18 cellular contexts compared by ENCODE assay signal in genomic region chrX:136819026-136819425, GRCh38. TPM values are rescaled to one million over a fixed set of nuclear protein-coding genes. Genes with fewer than 3 reads are reported as not detected.
DNase-seq lines count a peak whose midpoint lies in the region; ATAC-seq and TF ChIP-seq lines count a peak whose summit lies in the region.
"Had no signal": no experiment of that assay in that cellular context is flagged by ENCODE, and none has a peak within 500 bp of the region (broad histone marks: within the 10 kb centered on the region; RNA-seq: fewer than 3 reads in every experiment).

No MANE protein-coding gene starts in this region.

- no peak overlapping the region for H3K27ac ChIP-seq in liver (ENCODE audit: low read depth in 1 of 2, low read length in 2 of 2)
- H3K27ac ChIP-seq in right lobe of liver: no peak overlapping the region
- peak overlapping the region; percentile 14; the same call in 1 of the 2 replicates for H3K27ac ChIP-seq in Panc1 (ENCODE audit: low read length)
- H3K27ac ChIP-seq in PC-9: no peak overlapping the region
- H3K27ac ChIP-seq: BLaER1, HL-60 had no signal

- BruUV-seq in Panc1 (replicated peaks; lab: Mats Ljungman, UMichigan) (no TSS peak), PC-9 (replicated peaks; lab: Mats Ljungman, UMichigan) (no TSS peak)

- no peak for DNase-seq in right lobe of liver
- DNase-seq in Panc1 (ENCODE audit: low read depth, low spot score): no peak
- DNase-seq in cerebellar cortex (ENCODE audit: low spot score): peak; percentile 7
- DNase-seq in CD14-positive monocyte (ENCODE audit: low spot score): no peak
- DNase-seq in PC-9: no peak
- DNase-seq in SKM-1 (lab: John Stamatoyannopoulos, UW; ENCODE audit: unreplicated experiment): no peak
- no peak for DNase-seq in activated effector memory CD4-positive, alpha-beta T cell treated with anti-CD3 and anti-CD28 coated beads, Interleukin-2, amount 50 U/mL, for 16 hours
- DNase-seq: CD8-positive, alpha-beta T cell; NCI-H1092 treated with DMSO at 0.1 percent for 48 hours; NCI-H146; NCI-H2107; NCI-H526 treated with DMSO at 0.1 percent for 48 hours; Right ventricle myocardium superior had no signal

- H3K9me3 Mint-ChIP-seq in CD14-positive monocyte: peaks cover 0 to 1% (median 0%) of the 10 kb centered on the region in 7 donors
- H3K9me3 Mint-ChIP-seq: CD8-positive, alpha-beta T cell; GM23338 had no signal

- intact Hi-C loops in right lobe of liver (cut with DNase I): no loop called here
- intact Hi-C loops in Panc1 (cut with micrococcal nuclease; ENCODE audit: unreplicated experiment): no loop called here
- intact Hi-C loops in CD14-positive monocyte (cut with micrococcal nuclease): no loop called here
- intact Hi-C loops in PC-9 (cut with micrococcal nuclease; ENCODE audit: unreplicated experiment): no loop called here

- H3K79me2 ChIP-seq in PC-9 (ENCODE audit: low read depth): no peaks in the 10 kb centered on the region

- H4K20me1 ChIP-seq in PC-9 (ENCODE audit: insufficient read depth): no peaks in the 10 kb centered on the region
- H4K20me1 ChIP-seq: BLaER1 had no signal

- WGBS in liver: 58% methylated on average over 1 of the region's 1 CpG
- 67% methylated on average over 1 of the region's 1 CpG for WGBS in right lobe of liver (ENCODE audit: insufficient coverage, low coverage, low lambda C conversion rate, missing lambda C conversion rate)

- H3K36me3 Mint-ChIP-seq in CD14-positive monocyte: peaks cover 0 to 2% of the 10 kb centered on the region in 2 donors

- H3K4me1 Mint-ChIP-seq in CD14-positive monocyte: no peaks in the 10 kb centered on the region
- H3K4me1 Mint-ChIP-seq: GM23338 had no signal

- no peak overlapping the region for H2AFZ ChIP-seq in PC-9
- H2AFZ ChIP-seq: GM23338 had no signal

- TF ChIP-seq CTCF in liver (IDR thresholded peaks at IDR 0.05; ENCODE audit: low read depth, low read length, missing input control) (no peak), right lobe of liver (IDR thresholded peaks at IDR 0.05) (no peak), Panc1 (IDR thresholded peaks at IDR 0.05) (no peak), CD14-positive monocyte (IDR thresholded peaks at IDR 0.05) (no peak), PC-9 (conservative IDR thresholded peaks at IDR 0.05) (no peak)

- H3K36me3 ChIP-seq in liver (ENCODE audit: control insufficient read depth in 4 of 4, insufficient read depth in 3 of 4, low read depth in 1 of 4, low read length in 3 of 4) (peaks cover 0 to 2% (median 0%) of the 10 kb centered on the region in 4 donors), right lobe of liver (no peaks in the 10 kb centered on the region), Panc1 (ENCODE audit: control insufficient read depth, insufficient read depth, low read length) (no peaks in the 10 kb centered on the region), PC-9 (ENCODE audit: low read depth) (no peaks in the 10 kb centered on the region)

- ATAC-seq in right lobe of liver: no peak
- no peak for ATAC-seq in Panc1
- ATAC-seq: CD8-positive, alpha-beta T cell; GM12878; GM23338 had no signal

- TF ChIP-seq POLR2A in right lobe of liver (IDR thresholded peaks at IDR 0.05): no peak

- H3K4me3 ChIP-seq in liver (ENCODE audit: low read depth in 1 of 3, low read length in 3 of 3): no peak overlapping the region
- no peak overlapping the region for H3K4me3 ChIP-seq in right lobe of liver
- H3K4me3 ChIP-seq in Panc1 (ENCODE audit: low read depth in 2 of 2, low read length in 2 of 2): no peak overlapping the region
- no peak overlapping the region for H3K4me3 ChIP-seq in PC-9
- H3K4me3 ChIP-seq: BLaER1, GM12878, GM23338 had no signal

- no peak for TF ChIP-seq RAD21 in liver (IDR thresholded peaks at IDR 0.05)

- no peaks in the 10 kb centered on the region for H3K9me2 ChIP-seq in PC-9 (ENCODE audit: insufficient read depth)

- H3K27me3 Mint-ChIP-seq in CD14-positive monocyte (ENCODE audit: low read depth in 3 of 3): peaks cover 0 to 5% (median 0%) of the 10 kb centered on the region in 3 donors

- no peak overlapping the region for H3K4me2 ChIP-seq in PC-9
- H3K4me2 ChIP-seq: BLaER1, GM23338 had no signal

- CTCF ChIA-PET in Panc1 (lab: Charles Lee) (interaction anchor here (0.7 kb wide), 1 partner anchor 12 kb away, joined by 3 read pairs; no protein-coding TSS in a partner anchor), PC-9 (lab: Charles Lee) (no interaction called here)

- H3K9ac ChIP-seq in liver (ENCODE audit: low read depth in 1 of 2, low read length in 2 of 2): no peak overlapping the region
- H3K9ac ChIP-seq: BLaER1 had no signal

- peak overlapping the region in 1 of 7 donors; percentile 36 for H3K27ac Mint-ChIP-seq in CD14-positive monocyte
- H3K27ac Mint-ChIP-seq: CD8-positive, alpha-beta T cell; GM23338 had no signal

- H3K4me1 ChIP-seq in liver (ENCODE audit: control insufficient read depth in 4 of 4, insufficient read depth in 4 of 4, low read length in 3 of 4) (peaks cover 0 to 5% (median 0%) of the 10 kb centered on the region in 4 donors), right lobe of liver (no peaks in the 10 kb centered on the region), Panc1 (ENCODE audit: control insufficient read depth, insufficient read depth, low read length) (no peaks in the 10 kb centered on the region; the same call in 1 of the 2 replicates), PC-9 (replicated peaks; ENCODE audit: insufficient read depth) (no peaks in the 10 kb centered on the region)
- H3K4me1 ChIP-seq: BLaER1 had no signal

- H3K27me3 ChIP-seq in liver (ENCODE audit: control insufficient read depth in 4 of 4, insufficient read depth in 4 of 4, low read length in 3 of 4) (no peaks in the 10 kb centered on the region), right lobe of liver (no peaks in the 10 kb centered on the region), Panc1 (ENCODE audit: control insufficient read depth, insufficient read depth, low read length) (no peaks in the 10 kb centered on the region), PC-9 (ENCODE audit: insufficient read depth, low read depth) (no peaks in the 10 kb centered on the region)

- no peaks in the 10 kb centered on the region for H3F3A ChIP-seq in PC-9 (ENCODE audit: insufficient read depth, low read depth)

- H3K4me3 Mint-ChIP-seq in CD14-positive monocyte: no peak overlapping the region
- H3K4me3 Mint-ChIP-seq: CD8-positive, alpha-beta T cell; GM23338 had no signal

- H3K9me3 ChIP-seq in liver (ENCODE audit: control insufficient read depth in 4 of 4, low read length in 3 of 4): no peaks in the 10 kb centered on the region
- H3K9me3 ChIP-seq in right lobe of liver: no peaks in the 10 kb centered on the region
- H3K9me3 ChIP-seq in Panc1 (ENCODE audit: control insufficient read depth, insufficient read depth, low read depth, low read length): no peaks in the 10 kb centered on the region
- H3K9me3 ChIP-seq in PC-9 (ENCODE audit: insufficient read depth, low read depth): no peaks in the 10 kb centered on the region; the same call in 1 of the 2 replicates
- H3K9me3 ChIP-seq: BLaER1 had no signal

- POLR2A ChIA-PET in Panc1 (lab: Charles Lee) (no interaction called here), PC-9 (lab: Charles Lee; ENCODE audit: unreplicated experiment) (no interaction called here)

- in situ Hi-C loops in Panc1 (cut with HindIII; ENCODE audit: low pct_unique_long_range_greater_than_20kb, low sequenced_read_pairs): no loop called here

TF ChIP-seq in liver, 16 proteins besides CTCF, POLR2A, EP300 and RAD21:
- TF ChIP-seq NR2F2 (IDR thresholded peaks at IDR 0.05): peak; percentile 28
- no peak for TF ChIP-seq YY1 (IDR thresholded peaks at IDR 0.05)
- no peak for TF ChIP-seq ATF3 (IDR thresholded peaks at IDR 0.05)

RNA-seq across cellular contexts. Expression of gene ARHGEF6, which starts 38.3 kb away (rescaled TPM):
- total RNA-seq in liver: 1 to 10 TPM; 6.0 to 9.2 TPM
- polyA plus RNA-seq in liver: 1 to 10 TPM; 1.6 to 2.4 TPM
- 1 to 10 TPM; 2.8 to 6.1 (median 3.5) TPM for total RNA-seq in right lobe of liver
- 35.5 TPM for total RNA-seq in Panc1 (2021; ENCODE audit: unreplicated experiment)
- polyA plus RNA-seq in Panc1 (2012; ENCODE audit: insufficient read length): 25.6 TPM
- 10 to 100 TPM; 51.4 to 79.2 TPM for polyA plus RNA-seq in CD14-positive monocyte
- total RNA-seq in PC-9 (2021): 0.08 and 0.09 TPM in 2 replicates
